26 cellular contexts compared by ENCODE assay signal in genomic region chr2:239136203-239136602, GRCh38.
"Had no signal": no experiment of that assay in that cellular context is flagged by ENCODE, and none has a peak within 500 bp of the region (broad histone marks: within the 10 kb centered on the region; RNA-seq: fewer than 3 reads in every experiment).

No MANE protein-coding gene starts in this region.

- H3K4me3 Mint-ChIP-seq: mesothelial cell of epicardium; naive B cell; nephron; stimulated activated effector memory CD8-positive, alpha-beta T cell treated with anti-CD3 and anti-CD28 coated beads, Interleukin-12 subunit alpha, Interleukin-12 subunit beta, amount 100 ng/mL, for 72 hours; stimulated activated naive CD8-positive, alpha-beta T cell treated with anti-CD3 and anti-CD28 coated beads, Interleukin-15, Interleukin-2, amounts not matched to agents 100 ng/mL and 50 ng/mL, for 24 hours had no signal

- H3K4me1 Mint-ChIP-seq: mesothelial cell of epicardium, naive B cell, nephron had no signal

- DNase-seq: head of caudate nucleus; hippocampal formation; left ventricle myocardium inferior; mesendoderm; naive B cell; nucleus accumbens; retina; sigmoid colon; small intestine; spleen; stimulated activated CD4-positive, alpha-beta T cell treated with anti-CD3 and anti-CD28 coated beads, Interleukin-4, amount 100 ng/mL, for 24 hours; stimulated activated naive CD4-positive, alpha-beta T cell; tibial artery; trophoblast cell; upper lobe of right lung had no signal

- H3K4me3 ChIP-seq: left ventricle myocardium inferior, lung, pancreas, prostate gland, sigmoid colon, spleen, suprapubic skin, thoracic aorta, tibial artery, upper lobe of right lung had no signal

- H3K27ac Mint-ChIP-seq: mesothelial cell of epicardium; naive B cell; stimulated activated effector memory CD8-positive, alpha-beta T cell treated with anti-CD3 and anti-CD28 coated beads, Interleukin-12 subunit alpha, Interleukin-12 subunit beta, amount 100 ng/mL, for 72 hours; stimulated activated naive CD8-positive, alpha-beta T cell treated with anti-CD3 and anti-CD28 coated beads, Interleukin-15, Interleukin-2, amounts not matched to agents 100 ng/mL and 50 ng/mL, for 24 hours had no signal

- H3K27me3 ChIP-seq: pancreas, sigmoid colon, spleen, suprapubic skin, tibial artery, upper lobe of right lung had no signal

- FAIRE-seq: islet of Langerhans, pancreas, small intestine, urothelium cell line had no signal

- H3K4me1 ChIP-seq: pancreas, prostate gland, suprapubic skin, tibial artery, upper lobe of right lung had no signal

- H3K27ac ChIP-seq: left ventricle myocardium inferior, pancreas, prostate gland, suprapubic skin, thoracic aorta, tibial artery, upper lobe of right lung had no signal

- ATAC-seq: pancreas; stimulated activated effector memory CD8-positive, alpha-beta T cell treated with anti-CD3 and anti-CD28 coated beads, Interleukin-12 subunit alpha, Interleukin-12 subunit beta, amount 100 ng/mL, for 72 hours; upper lobe of right lung had no signal

- H3K9me3 Mint-ChIP-seq: mesothelial cell of epicardium; nephron; stimulated activated naive CD8-positive, alpha-beta T cell treated with anti-CD3 and anti-CD28 coated beads, Interleukin-15, Interleukin-2, amounts not matched to agents 100 ng/mL and 50 ng/mL, for 24 hours had no signal

- H3K27me3 Mint-ChIP-seq: naive B cell; stimulated activated naive CD8-positive, alpha-beta T cell treated with anti-CD3 and anti-CD28 coated beads, Interleukin-15, Interleukin-2, amounts not matched to agents 100 ng/mL and 50 ng/mL, for 24 hours had no signal

- H3K9me3 ChIP-seq: left ventricle myocardium inferior, pancreas, prostate gland, sigmoid colon, suprapubic skin, thoracic aorta, tibial artery, upper lobe of right lung had no signal
